In the genomic region with DNA sequence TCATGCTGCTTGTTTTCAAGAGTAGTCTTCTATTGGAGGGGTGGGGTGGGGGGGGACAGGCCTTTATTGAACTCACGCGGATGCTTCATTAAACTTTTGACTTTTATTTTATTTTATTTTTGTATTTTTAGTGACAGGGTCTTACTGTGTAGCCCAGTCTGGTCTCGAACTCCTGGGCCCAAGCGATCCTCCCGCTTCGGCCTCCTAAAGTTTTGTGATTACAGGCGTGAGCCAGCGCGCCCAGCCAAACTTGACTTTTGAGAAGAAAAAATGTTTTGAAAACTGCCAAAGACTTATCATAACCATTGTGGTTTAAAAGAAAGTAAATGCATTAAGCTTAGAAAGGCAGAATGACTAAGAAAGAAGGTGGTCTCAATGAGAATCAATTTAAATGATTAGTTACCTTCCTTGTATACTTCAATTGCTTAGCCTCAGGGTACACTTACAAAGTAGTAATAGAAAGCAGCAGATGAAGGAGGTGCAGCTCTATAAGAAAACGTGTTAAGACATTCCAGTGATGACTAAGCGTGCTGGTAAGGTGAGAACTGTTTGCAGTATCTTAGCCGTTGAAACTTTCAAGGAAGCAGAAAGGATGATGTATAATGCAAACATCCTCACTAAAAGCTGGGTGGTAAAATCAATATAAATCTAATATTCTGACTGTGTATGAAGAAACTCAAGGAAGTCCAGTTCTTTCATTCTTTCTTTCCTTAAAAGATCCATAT, we compare ENCODE assay signal across 8 cellular contexts. TPM values are rescaled to one million over a fixed set of nuclear protein-coding genes. Genes with fewer than 3 reads are reported as not detected.
DNase-seq lines count a peak whose midpoint lies in the region; ATAC-seq and TF ChIP-seq lines count a peak whose summit lies in the region.

No MANE protein-coding gene starts in this region.

- DNase-seq in DND-41 (no peak), M059J (ENCODE audit: low read depth) (peak; percentile 87), breast epithelium (ENCODE audit: low spot score in 2 of 2) (no peak), NCI-H1694 treated with DMSO at 0.1 percent for 48 hours (lab: John Stamatoyannopoulos, UW) (no peak), NOMO-1 treated with DMSO at 0.1 percent for 48 hours (lab: John Stamatoyannopoulos, UW; ENCODE audit: unreplicated experiment) (no peak), D341Med (ENCODE audit: low spot score) (no peak)

- TF ChIP-seq POLR2A in breast epithelium (IDR thresholded peaks at IDR 0.05), result no peak

- H2AFZ ChIP-seq in DND-41 (ENCODE audit: low read depth, low read length), result no peak overlapping the region

- TF ChIP-seq CTCF in DND-41 (IDR thresholded peaks at IDR 0.05; ENCODE audit: borderline replicate concordance, extremely low read depth, low read length, poor library complexity, severe bottlenecking) (no peak), breast epithelium (IDR thresholded peaks at IDR 0.05) (no peak)

- no peaks in the 10 kb centered on the region for H3K27me3 ChIP-seq in DND-41 (ENCODE audit: insufficient read depth, low read length, poor library complexity)
- H3K27me3 ChIP-seq in breast epithelium, result no peaks in the 10 kb centered on the region
- no peaks in the 10 kb centered on the region for H3K27me3 ChIP-seq in mucosa of rectum (ENCODE audit: control insufficient read depth in 2 of 2, insufficient read depth in 2 of 2, low read length in 2 of 2)

- peaks cover 60% of the 10 kb centered on the region for H3K79me2 ChIP-seq in DND-41 (ENCODE audit: insufficient read depth, low read length)

- intact Hi-C loops in breast epithelium (cut with DNase I; ENCODE audit: low total_unique reads), result no loop called here

- H3K36me3 ChIP-seq in DND-41 (ENCODE audit: insufficient read depth, low read length) (peaks cover 3% of the 10 kb centered on the region; the same call in 1 of the 2 replicates), breast epithelium (no peaks in the 10 kb centered on the region), mucosa of rectum (ENCODE audit: control insufficient read depth in 2 of 2, insufficient read depth in 2 of 2, low read length in 2 of 2) (no peaks in the 10 kb centered on the region)

- H4K20me1 ChIP-seq in DND-41 (ENCODE audit: insufficient read depth, low read length), result no peaks in the 10 kb centered on the region

- H3K9ac ChIP-seq in DND-41 (ENCODE audit: low read depth, low read length) (peak overlapping the region; percentile 82), mucosa of rectum (ENCODE audit: low read depth in 1 of 2, low read length in 2 of 2) (peak overlapping the region in 1 of 2 donors; percentile 89)

- H3K9me3 ChIP-seq in DND-41 (ENCODE audit: insufficient read depth, low read length, severe bottlenecking), result no peaks in the 10 kb centered on the region
- no peaks in the 10 kb centered on the region for H3K9me3 ChIP-seq in breast epithelium
- no peaks in the 10 kb centered on the region for H3K9me3 ChIP-seq in mucosa of rectum (ENCODE audit: control insufficient read depth in 2 of 2, low read length in 2 of 2)

- H3K4me1 ChIP-seq in DND-41 (ENCODE audit: insufficient read depth, low read length), result peaks cover 35% of the 10 kb centered on the region
- no peaks in the 10 kb centered on the region for H3K4me1 ChIP-seq in breast epithelium
- peaks cover 14 to 16% of the 10 kb centered on the region in 2 donors for H3K4me1 ChIP-seq in mucosa of rectum (ENCODE audit: control insufficient read depth in 2 of 2, insufficient read depth in 2 of 2, low read length in 2 of 2)

- ATAC-seq in DND-41 (ENCODE audit: insufficient read depth, low read depth), result no peak
- no peak for ATAC-seq in HG02938 (IDR thresholded peaks at IDR 0.05; ENCODE audit: unreplicated experiment)

- H3K27ac ChIP-seq in DND-41 (ENCODE audit: low read length) (peak overlapping the region; percentile 33; the same call in 1 of the 2 replicates), breast epithelium (peak overlapping the region in 1 of 2 donors; percentile 98), mucosa of rectum (ENCODE audit: low read depth in 2 of 2, low read length in 2 of 2) (peak overlapping the region in 1 of 2 donors; percentile 93)

- peak overlapping the region; percentile 63 for H3K4me2 ChIP-seq in DND-41 (ENCODE audit: insufficient read depth, low read length)

- H3K4me3 ChIP-seq in DND-41 (ENCODE audit: low read depth in 1 of 2, low read length in 2 of 2), result peak overlapping the region in 1 of 2 experiments; percentile 94; a peak in 3 of 4 replicates
- H3K4me3 ChIP-seq in breast epithelium, result peak overlapping the region; percentile 73 to 90 (median 79)
- peak overlapping the region; percentile 88 to 100 for H3K4me3 ChIP-seq in mucosa of rectum (ENCODE audit: low read length in 2 of 2)

RNA-seq across cellular contexts. Expression of gene AP2B1, which starts 1.2 kb away (rescaled TPM):
- 48.5 and 75.5 TPM in 2 replicates for total RNA-seq in M059J (2014; rRNA removed; shearing (Covaris generic))
- total RNA-seq in breast epithelium, result 10 to 100 TPM; 78.4 to 91.9 (median 88.5) TPM

RNA-seq across cellular contexts. Expression of gene PEX12, which starts 10.0 kb away (rescaled TPM):
- total RNA-seq in M059J (2014; rRNA removed; shearing (Covaris generic)), result 7.0 and 8.8 TPM in 2 replicates
- 1 to 10 TPM; 5.1 to 10.0 (median 8.2) TPM for total RNA-seq in breast epithelium

RNA-seq across cellular contexts. Expression of gene SLFN14, which starts 27.7 kb away (rescaled TPM):
- total RNA-seq in M059J (2014; rRNA removed; shearing (Covaris generic)), result not detected in 2 replicates
- not detected for total RNA-seq in breast epithelium

RNA-seq across cellular contexts. Expression of gene SLFN12L, which starts 50.9 kb away (rescaled TPM):
- total RNA-seq in M059J (2014; rRNA removed; shearing (Covaris generic)), result 0.37 and 1.4 TPM in 2 replicates
- total RNA-seq in breast epithelium, result 1 to 10 TPM; 2.9 to 3.5 (median 3.3) TPM
